8 cellular contexts compared by ENCODE assay signal in the genomic region with DNA sequence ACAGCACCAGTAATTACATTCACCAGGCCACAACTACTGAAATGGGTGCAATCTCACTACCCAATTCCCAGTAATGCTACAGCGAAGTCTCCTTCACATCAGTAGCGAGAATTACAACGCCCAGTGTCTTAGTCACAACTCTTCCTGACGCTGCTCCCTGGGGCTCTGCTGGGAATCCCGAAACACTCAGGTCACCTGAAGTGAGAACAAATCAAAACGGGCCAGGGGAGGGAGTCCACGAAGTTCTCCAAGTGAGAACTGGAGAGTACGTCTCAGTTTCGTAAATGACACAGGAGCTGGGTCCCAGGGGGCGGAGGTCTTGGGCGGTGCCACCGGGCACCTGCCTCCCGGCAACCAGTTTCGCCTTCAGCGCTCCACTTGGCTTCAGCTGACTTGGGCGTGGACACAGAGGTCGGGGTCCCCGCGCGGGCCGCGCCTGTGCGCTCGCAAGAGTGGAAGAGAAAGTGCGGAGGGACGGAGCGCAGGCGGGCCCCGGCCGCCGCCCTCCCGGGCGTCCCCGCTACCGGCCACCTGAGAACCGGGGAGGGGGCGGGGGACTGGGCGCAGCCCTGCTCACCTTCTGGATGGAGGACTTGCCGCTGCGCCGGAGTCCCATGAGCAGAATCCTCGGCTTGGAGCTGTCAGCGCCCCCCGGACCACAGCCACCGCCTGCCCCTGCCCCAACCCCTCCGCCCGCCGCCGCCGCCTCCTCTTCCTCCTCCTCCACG. TPM values are rescaled to one million over a fixed set of nuclear protein-coding genes. Genes with fewer than 3 reads are reported as not detected.
DNase-seq lines count a peak whose midpoint lies in the region; ATAC-seq and TF ChIP-seq lines count a peak whose summit lies in the region.

No MANE protein-coding gene starts in this region.

- H3K27me3 ChIP-seq in fibroblast of lung (ENCODE audit: control insufficient read depth, insufficient read depth, low read length) (no peaks in the 10 kb centered on the region), stomach smooth muscle (ENCODE audit: control insufficient read depth in 1 of 2, insufficient read depth in 2 of 2, low read length in 2 of 2) (no peaks in the 10 kb centered on the region)

- H3K4me3 ChIP-seq in fibroblast of lung (replicated peaks in 1 of 4; ENCODE audit: control extremely low read depth in 1 of 4, insufficient read depth in 1 of 4, low read depth in 3 of 4, low read length in 4 of 4) (peak overlapping the region; percentile 82 to 96 (median 92)), stomach smooth muscle (ENCODE audit: low read length in 2 of 2) (peak overlapping the region; percentile 92 to 100)

- H3K27ac ChIP-seq in fibroblast of lung (ENCODE audit: insufficient read depth, low read length) (peak overlapping the region; percentile 80), stomach smooth muscle (ENCODE audit: low read length) (peak overlapping the region; percentile 41)

- POLR2A ChIA-PET in naive thymus-derived CD8-positive, alpha-beta T cell (lab: Charles Lee): interaction anchor here (0.5 to 1.9 kb wide), 8 partner anchors 11 to 1349 kb away, joined by 4 to 9 read pairs (median 6); a partner anchor contains a TSS

- peak overlapping the region; percentile 85 for H3K4me3 Mint-ChIP-seq in activated T-cell treated with anti-CD3 and anti-CD28 coated beads, Interleukin-2, amount 50 U/mL, for 24 hours
- H3K4me3 Mint-ChIP-seq in naive thymus-derived CD8-positive, alpha-beta T cell: peak overlapping the region; percentile 86 to 99 (median 96)

- DNase-seq in 8988T (peak; percentile 13), NCI-H748 treated with DMSO at 0.1 percent for 48 hours (lab: John Stamatoyannopoulos, UW) (peak; percentile 4), fibroblast of lung (ENCODE audit: low read depth in 2 of 2) (peak; percentile 54 to 72)
- DNase-seq in activated T-cell treated with anti-CD3 and anti-CD28 coated beads, Interleukin-2, amount 50 U/mL, for 24 hours: peak; percentile 75
- DNase-seq in naive thymus-derived CD8-positive, alpha-beta T cell: peak in 8 of 10 donors; percentile 3 to 67 (median 30)

- H3K79me2 ChIP-seq in fibroblast of lung (ENCODE audit: control insufficient read depth, insufficient read depth, low read length): peaks cover 46% of the 10 kb centered on the region

- peaks cover 6% of the 10 kb centered on the region for H3K36me3 ChIP-seq in fibroblast of lung (ENCODE audit: control insufficient read depth, insufficient read depth, low read length)
- peaks cover 7 to 17% of the 10 kb centered on the region in 2 donors for H3K36me3 ChIP-seq in stomach smooth muscle (ENCODE audit: control insufficient read depth in 2 of 2, insufficient read depth in 2 of 2, low read length in 2 of 2)

- H2AFZ ChIP-seq in fibroblast of lung (ENCODE audit: low read length): peak overlapping the region; percentile 48

- no peaks in the 10 kb centered on the region for H3K9me3 Mint-ChIP-seq in activated T-cell treated with anti-CD3 and anti-CD28 coated beads, Interleukin-2, amount 50 U/mL, for 24 hours
- H3K9me3 Mint-ChIP-seq in naive thymus-derived CD8-positive, alpha-beta T cell: no peaks in the 10 kb centered on the region

- H3K4me1 Mint-ChIP-seq in activated T-cell treated with anti-CD3 and anti-CD28 coated beads, Interleukin-2, amount 50 U/mL, for 24 hours (ENCODE audit: low read depth): peaks cover 67% of the 10 kb centered on the region
- peaks cover 16 to 69% (median 58%) of the 10 kb centered on the region in 4 donors for H3K4me1 Mint-ChIP-seq in naive thymus-derived CD8-positive, alpha-beta T cell

- H3K27me3 Mint-ChIP-seq in activated T-cell treated with anti-CD3 and anti-CD28 coated beads, Interleukin-2, amount 50 U/mL, for 24 hours: no peaks in the 10 kb centered on the region
- no peaks in the 10 kb centered on the region for H3K27me3 Mint-ChIP-seq in naive thymus-derived CD8-positive, alpha-beta T cell

- H4K20me1 ChIP-seq in fibroblast of lung (ENCODE audit: control insufficient read depth, extremely low read depth, insufficient read depth, low read length): no peaks in the 10 kb centered on the region

- H3K9ac ChIP-seq in fibroblast of lung (ENCODE audit: insufficient read depth, low read length): peak overlapping the region; percentile 78
- H3K9ac ChIP-seq in stomach smooth muscle (ENCODE audit: low read length in 2 of 2): peak overlapping the region; percentile 78 to 86

- peaks cover 70% of the 10 kb centered on the region for H3K36me3 Mint-ChIP-seq in activated T-cell treated with anti-CD3 and anti-CD28 coated beads, Interleukin-2, amount 50 U/mL, for 24 hours (ENCODE audit: low read depth)
- H3K36me3 Mint-ChIP-seq in naive thymus-derived CD8-positive, alpha-beta T cell: peaks cover 0 to 32% (median 7%) of the 10 kb centered on the region in 3 donors

- H3K27ac Mint-ChIP-seq in activated T-cell treated with anti-CD3 and anti-CD28 coated beads, Interleukin-2, amount 50 U/mL, for 24 hours: peak overlapping the region; percentile 97
- H3K27ac Mint-ChIP-seq in naive thymus-derived CD8-positive, alpha-beta T cell: peak overlapping the region; percentile 63 to 99 (median 88)

- TF ChIP-seq CTCF in fibroblast of lung (conservative IDR thresholded peaks at IDR 0.05 in 1 of 2, IDR thresholded peaks at IDR 0.05 in 1 of 2; ENCODE audit: low read depth in 1 of 2, low read length in 2 of 2): no peak

- H3K9me3 ChIP-seq in fibroblast of lung (ENCODE audit: control insufficient read depth, insufficient read depth, low read depth, low read length) (no peaks in the 10 kb centered on the region), stomach smooth muscle (ENCODE audit: control insufficient read depth in 2 of 2, low read length in 2 of 2) (no peaks in the 10 kb centered on the region)

- peak overlapping the region; percentile 76 for H3K4me2 ChIP-seq in fibroblast of lung (ENCODE audit: extremely low read depth, insufficient read depth, low read length)

- ATAC-seq in GM18511 (IDR thresholded peaks at IDR 0.05; ENCODE audit: unreplicated experiment) (peak; percentile 38), HG02981 (IDR thresholded peaks at IDR 0.05; ENCODE audit: unreplicated experiment) (peak; percentile 22)
- peak; percentile 23 to 26 for ATAC-seq in naive thymus-derived CD8-positive, alpha-beta T cell

- H3K4me1 ChIP-seq in fibroblast of lung (ENCODE audit: control insufficient read depth, extremely low read depth, insufficient read depth, low read length) (peaks cover 2% of the 10 kb centered on the region), stomach smooth muscle (ENCODE audit: control insufficient read depth, insufficient read depth, low read length) (peaks cover 30% of the 10 kb centered on the region)

RNA-seq across cellular contexts. Expression of a gene that starts 0.6 kb away (rescaled TPM):
- total RNA-seq in fibroblast of lung: 21.1 and 27.4 TPM in 2 replicates
- 47.2 and 53.4 TPM in 2 replicates for polyA plus RNA-seq in fibroblast of lung
- polyA plus RNA-seq in fibroblast of lung (2012): 50.9 and 56.4 TPM in 2 replicates
- 10.6 and 12.4 TPM in 2 replicates for polyA minus RNA-seq in fibroblast of lung (ENCODE audit: low replicate concordance)
- 10 to 100 TPM; 24.8 to 26.4 TPM for total RNA-seq in naive thymus-derived CD8-positive, alpha-beta T cell
- 1 to 10 TPM; 5.6 to 6.7 (median 6.5) TPM for polyA plus RNA-seq in naive thymus-derived CD8-positive, alpha-beta T cell

RNA-seq across cellular contexts. Expression of a gene that starts 14.2 kb away (rescaled TPM):
- total RNA-seq in fibroblast of lung: 2.1 and 4.0 TPM in 2 replicates
- polyA plus RNA-seq in fibroblast of lung: 12.5 and 14.2 TPM in 2 replicates
- 10.1 and 11.0 TPM in 2 replicates for polyA plus RNA-seq in fibroblast of lung (2012)
- 2.7 and 5.8 TPM in 2 replicates for polyA minus RNA-seq in fibroblast of lung (ENCODE audit: low replicate concordance)
- total RNA-seq in naive thymus-derived CD8-positive, alpha-beta T cell: 10 to 100 TPM; 12.4 to 13.8 TPM
- 10 to 100 TPM; 49.6 to 63.8 (median 59.5) TPM for polyA plus RNA-seq in naive thymus-derived CD8-positive, alpha-beta T cell

RNA-seq across cellular contexts. Expression of a gene that starts 22.4 kb away (rescaled TPM):
- total RNA-seq in fibroblast of lung: under 0.01 TPM in 1 of 2 replicates, not detected in the other
- polyA plus RNA-seq in fibroblast of lung: 0.02 TPM in 1 of 2 replicates, not detected in the other
- 0.07 TPM in 1 of 2 replicates, not detected in the other for polyA plus RNA-seq in fibroblast of lung (2012)
- polyA minus RNA-seq in fibroblast of lung (ENCODE audit: low replicate concordance): not detected in 2 replicates
- total RNA-seq in naive thymus-derived CD8-positive, alpha-beta T cell: not detected
- polyA plus RNA-seq in naive thymus-derived CD8-positive, alpha-beta T cell: not detected

Comparison
In these comparisons a context has a peak if more than half of its experiments do, and no peak if none do; other contexts are left out.
1. Peak in every context shown above with its lines: DNase-seq, ATAC-seq, H3K4me3 ChIP-seq and H3K27ac ChIP-seq.
2. DNase-seq: peak in every context shown above with its lines; median percentile 75 in activated T-cell treated with anti-CD3 and anti-CD28 coated beads, Interleukin-2, amount 50 U/mL, for 24 hours; 63 in fibroblast of lung; 30 in naive thymus-derived CD8-positive, alpha-beta T cell; 13 in 8988T; 4 in NCI-H748 treated with DMSO at 0.1 percent for 48 hours.